ENCODE assay signal across 8 cellular contexts in genomic region chr12:132444957-132445883, GRCh38. TPM values are rescaled to one million over a fixed set of nuclear protein-coding genes. Genes with fewer than 3 reads are reported as not detected.
DNase-seq lines count a peak whose midpoint lies in the region; ATAC-seq and TF ChIP-seq lines count a peak whose summit lies in the region.

No MANE protein-coding gene starts in this region.

- H3K9me3 Mint-ChIP-seq in CD14-positive monocyte, result peaks cover 0 to 6% (median 0%) of the 10 kb centered on the region in 7 donors
- H3K9me3 Mint-ChIP-seq in activated T-cell treated with anti-CD3 and anti-CD28 coated beads, Interleukin-2, amount 50 U/mL, for 4 hours, result no peaks in the 10 kb centered on the region

- TF ChIP-seq CTCF in CD14-positive monocyte (IDR thresholded peaks at IDR 0.05), result no peak

- H3K27ac Mint-ChIP-seq in CD14-positive monocyte, result peak overlapping the region; percentile 84 to 98 (median 94)

- peaks cover 9 to 16% (median 13%) of the 10 kb centered on the region in 3 donors for H3K27me3 Mint-ChIP-seq in CD14-positive monocyte (ENCODE audit: low read depth in 3 of 3)
- H3K27me3 Mint-ChIP-seq in activated T-cell treated with anti-CD3 and anti-CD28 coated beads, Interleukin-2, amount 50 U/mL, for 4 hours (ENCODE audit: low read depth), result no peaks in the 10 kb centered on the region

- H3K4me3 Mint-ChIP-seq in CD14-positive monocyte, result peak overlapping the region; percentile 68 to 69
- peak overlapping the region; percentile 89 for H3K4me3 Mint-ChIP-seq in activated T-cell treated with anti-CD3 and anti-CD28 coated beads, Interleukin-2, amount 50 U/mL, for 4 hours

- intact Hi-C loops in CD14-positive monocyte (cut with micrococcal nuclease), result no loop called here
- intact Hi-C loops in left cardiac atrium (cut with DNase I), result no loop called here

- no peaks in the 10 kb centered on the region for H3K36me3 Mint-ChIP-seq in CD14-positive monocyte
- H3K36me3 Mint-ChIP-seq in activated T-cell treated with anti-CD3 and anti-CD28 coated beads, Interleukin-2, amount 50 U/mL, for 4 hours (ENCODE audit: insufficient read depth), result no peaks in the 10 kb centered on the region

- peaks cover 26% of the 10 kb centered on the region for H3K4me1 Mint-ChIP-seq in CD14-positive monocyte
- peaks cover 52% of the 10 kb centered on the region for H3K4me1 Mint-ChIP-seq in activated T-cell treated with anti-CD3 and anti-CD28 coated beads, Interleukin-2, amount 50 U/mL, for 4 hours (ENCODE audit: low read depth)

- ATAC-seq in GM19468 (IDR thresholded peaks at IDR 0.05; ENCODE audit: extremely low read depth, unreplicated experiment) (peak; percentile 35), left cardiac atrium (peak; percentile 26 to 43)
- peak; percentile 87 to 91 for ATAC-seq in activated T-cell treated with anti-CD3 and anti-CD28 coated beads, Interleukin-2, amount 50 U/mL, for 4 hours

- DNase-seq in CD14-positive monocyte (ENCODE audit: low spot score) (peak; percentile 85), NCI-H748 treated with DMSO at 0.1 percent for 48 hours (lab: John Stamatoyannopoulos, UW) (peak; percentile 68), left cardiac atrium (peak; percentile 45), OCI-M1 (lab: John Stamatoyannopoulos, UW) (no peak), NCI-H1092 treated with DMSO at 0.1 percent for 48 hours (lab: John Stamatoyannopoulos, UW) (no peak)
- DNase-seq in activated T-cell treated with anti-CD3 and anti-CD28 coated beads, Interleukin-2, amount 50 U/mL, for 4 hours, result peak; percentile 71
- DNase-seq in stimulated activated CD4-positive, alpha-beta T cell treated with anti-CD3 and anti-CD28 coated beads, Interleukin-1b, Interleukin-23, amount 100 ng/mL, for 1 hour (ENCODE audit: low read depth in 2 of 2), result peak; percentile 40 to 54

RNA-seq across cellular contexts. Expression of gene FBRSL1, which starts 44.7 kb away (rescaled TPM):
- under 1 TPM; 0.39 to 0.74 TPM for polyA plus RNA-seq in CD14-positive monocyte
- total RNA-seq in activated T-cell treated with anti-CD3 and anti-CD28 coated beads, Interleukin-2, amount 50 U/mL, for 4 hours, result 100 to 1,000 TPM in 2 of 3 donors, 10 to 100 TPM in 1; 95.8 to 112 (median 104) TPM
- total RNA-seq in left cardiac atrium, result 10 to 100 TPM; 46.7 to 49.4 TPM

Comparison
In these comparisons a context has a peak if more than half of its experiments do, and no peak if none do; other contexts are left out.
1. DNase-seq: peak in CD14-positive monocyte (single experiment), NCI-H748 treated with DMSO at 0.1 percent for 48 hours (single experiment), activated T-cell treated with anti-CD3 and anti-CD28 coated beads, Interleukin-2, amount 50 U/mL, for 4 hours (single experiment), left cardiac atrium (single experiment) and stimulated activated CD4-positive, alpha-beta T cell treated with anti-CD3 and anti-CD28 coated beads, Interleukin-1b, Interleukin-23, amount 100 ng/mL, for 1 hour (2 of 2); none in OCI-M1 (single experiment) and NCI-H1092 treated with DMSO at 0.1 percent for 48 hours (single experiment).
2. ATAC-seq: peak in every context shown above with its lines; median percentile 89 in activated T-cell treated with anti-CD3 and anti-CD28 coated beads, Interleukin-2, amount 50 U/mL, for 4 hours; 35 in GM19468; 34 in left cardiac atrium.